ENCODE assay signal across 32 cellular contexts in genomic region chr12:31557707-31558106, GRCh38.
"Had no signal": no experiment of that assay in that cellular context is flagged by ENCODE, and none has a peak within 500 bp of the region (broad histone marks: within the 10 kb centered on the region; RNA-seq: fewer than 3 reads in every experiment).

No MANE protein-coding gene starts in this region.

- FAIRE-seq: endometrium, endothelial cell of umbilical vein had no signal

- H3K9me3 ChIP-seq: body of pancreas, colonic mucosa, esophagus squamous epithelium, gastroesophageal sphincter had no signal

- H3K27me3 ChIP-seq: body of pancreas, breast epithelium, cardiac muscle cell, colonic mucosa, esophagus squamous epithelium, gastroesophageal sphincter, heart right ventricle, hepatocyte had no signal

- ATAC-seq: activated CD4-positive, CD25-positive, alpha-beta regulatory T cell treated with anti-CD3 and anti-CD28 coated beads, Interleukin-2, amount 50 U/mL, for 24 hours; activated CD8-positive, alpha-beta T cell treated with anti-CD3 and anti-CD28 coated beads for 36 hours; activated T-cell treated with anti-CD3 and anti-CD28 coated beads, Interleukin-2, amount 50 U/mL, for 4 hours; activated T-helper 17 cell treated with anti-CD3 and anti-CD28 coated beads, Interleukin-2, amount 50 U/mL, for 72 hours; body of pancreas; gastroesophageal sphincter; heart right ventricle had no signal

- H3K27ac ChIP-seq: body of pancreas, breast epithelium, cardiac muscle cell, colonic mucosa, epithelial cell of prostate, esophagus squamous epithelium, gastroesophageal sphincter, heart right ventricle, hepatocyte, WERI-Rb-1 had no signal

- H3K4me2 ChIP-seq: hepatocyte had no signal

- H3K4me3 ChIP-seq: body of pancreas, breast epithelium, cardiac muscle cell, colonic mucosa, esophagus squamous epithelium, gastroesophageal sphincter, heart right ventricle, hepatocyte had no signal

- H2AFZ ChIP-seq: hepatocyte had no signal

- DNase-seq: activated B cell treated with CpG ODN at 0.5 μM for 24 hours; activated CD4-positive, alpha-beta T cell treated with anti-CD3 and anti-CD28 coated beads for 48 hours; activated CD4-positive, alpha-beta T cell treated with anti-CD3 and anti-CD28 coated beads, Interleukin-2, amount 50 U/mL, for 1 hour; activated CD4-positive, alpha-beta T cell treated with anti-CD3 and anti-CD28 coated beads, Interleukin-2, amount 50 U/mL, for 48 hours; activated CD8-positive, alpha-beta memory T cell treated with anti-CD3 and anti-CD28 coated beads for 24 hours; activated CD8-positive, alpha-beta T cell treated with anti-CD3 and anti-CD28 coated beads for 36 hours; activated effector memory CD4-positive, alpha-beta T cell treated with Interleukin-2 at 50 U/mL for 16 hours; activated gamma-delta T cell treated with Interleukin-2 at 50 U/mL for 16 hours; activated naive CD4-positive, alpha-beta T cell treated with anti-CD3 and anti-CD28 coated beads, Interleukin-2, amount 50 U/mL, for 16 hours; activated naive CD4-positive, alpha-beta T cell treated with Interleukin-2 at 50 U/mL for 16 hours; activated T-cell treated with anti-CD3 and anti-CD28 coated beads, Interleukin-2, amount 50 U/mL, for 4 hours; amniotic stem cell; anterior cingulate cortex; body of pancreas; central memory CD4-positive, alpha-beta T cell; cerebellar nuclear complex; colonic mucosa; effector CD8-positive, alpha-beta T cell; esophagus squamous epithelium; foreskin melanocyte; heart right ventricle; T-helper 2 cell; WERI-Rb-1 had no signal

- H3K4me1 ChIP-seq: breast epithelium, colonic mucosa, esophagus squamous epithelium, gastroesophageal sphincter had no signal

- H3K36me3 ChIP-seq: breast epithelium, cardiac muscle cell, colonic mucosa, esophagus squamous epithelium, gastroesophageal sphincter, heart right ventricle, WERI-Rb-1 had no signal
